ENCODE assay signal across 28 cellular contexts in genomic region chr11:27477831-27478230, GRCh38.
"Had no signal": no experiment of that assay in that cellular context is flagged by ENCODE, and none has a peak within 500 bp of the region (broad histone marks: within the 10 kb centered on the region; RNA-seq: fewer than 3 reads in every experiment).

No MANE protein-coding gene starts in this region.

- H3K4me3 ChIP-seq: ovary, psoas muscle, right lobe of liver, sigmoid colon, stomach, thoracic aorta, thyroid gland, tibial nerve, upper lobe of left lung, vagina had no signal

- H3K36me3 Mint-ChIP-seq: naive thymus-derived CD8-positive, alpha-beta T cell; natural killer cell treated with Interleukin-12 subunit alpha and Interleukin-12 subunit beta and Interleukin-15 and Interleukin-18, amount 100 ng/mL, for 72 hours; stimulated activated effector memory CD8-positive, alpha-beta T cell treated with anti-CD3 and anti-CD28 coated beads, Interleukin-12 subunit alpha, Interleukin-12 subunit beta, amount 100 ng/mL, for 72 hours had no signal

- H3K4me3 Mint-ChIP-seq: naive thymus-derived CD8-positive, alpha-beta T cell; natural killer cell treated with Interleukin-12 subunit alpha and Interleukin-12 subunit beta and Interleukin-15 and Interleukin-18, amount 100 ng/mL, for 72 hours; nephron progenitor cell; neural crest cell; stimulated activated effector memory CD8-positive, alpha-beta T cell treated with anti-CD3 and anti-CD28 coated beads, Interleukin-12 subunit alpha, Interleukin-12 subunit beta, amount 100 ng/mL, for 72 hours; stimulated activated naive B cell treated with anti-CD40 and anti-IgM and Interleukin-4, amounts not matched to agents 10 μg/mL and 1 μg/mL and 100 μg/mL, for 72 hours; stimulated activated naive CD8-positive, alpha-beta T cell treated with anti-CD3 and anti-CD28 coated beads, Interleukin-15, Interleukin-2, amounts not matched to agents 100 ng/mL and 50 ng/mL, for 24 hours had no signal

- H3K27ac ChIP-seq: ovary, parathyroid adenoma, psoas muscle, right lobe of liver, sigmoid colon, stomach, thoracic aorta, thyroid gland, tibial nerve, upper lobe of left lung, vagina had no signal

- H3K36me3 ChIP-seq: ovary, right lobe of liver, sigmoid colon, stomach, thoracic aorta, thyroid gland, tibial nerve, upper lobe of left lung, vagina had no signal

- H3K9me3 Mint-ChIP-seq: naive thymus-derived CD8-positive, alpha-beta T cell; natural killer cell treated with Interleukin-12 subunit alpha and Interleukin-12 subunit beta and Interleukin-15 and Interleukin-18, amount 100 ng/mL, for 72 hours; neural crest cell; stimulated activated effector memory CD8-positive, alpha-beta T cell treated with anti-CD3 and anti-CD28 coated beads, Interleukin-12 subunit alpha, Interleukin-12 subunit beta, amount 100 ng/mL, for 72 hours; stimulated activated naive B cell treated with anti-CD40 and anti-IgM and Interleukin-4, amounts not matched to agents 10 μg/mL and 1 μg/mL and 100 μg/mL, for 72 hours; stimulated activated naive CD8-positive, alpha-beta T cell treated with anti-CD3 and anti-CD28 coated beads, Interleukin-15, Interleukin-2, amounts not matched to agents 100 ng/mL and 50 ng/mL, for 24 hours had no signal

- H3K27me3 ChIP-seq: ovary, right lobe of liver, sigmoid colon, stomach, thyroid gland, tibial nerve, upper lobe of left lung, vagina had no signal

- H3K27ac Mint-ChIP-seq: naive thymus-derived CD8-positive, alpha-beta T cell; natural killer cell treated with Interleukin-12 subunit alpha and Interleukin-12 subunit beta and Interleukin-15 and Interleukin-18, amount 100 ng/mL, for 72 hours; nephron progenitor cell; progenitor cell of endocrine pancreas; stimulated activated effector memory CD8-positive, alpha-beta T cell treated with anti-CD3 and anti-CD28 coated beads, Interleukin-12 subunit alpha, Interleukin-12 subunit beta, amount 100 ng/mL, for 72 hours; stimulated activated naive B cell treated with anti-CD40 and anti-IgM and Interleukin-4, amounts not matched to agents 10 μg/mL and 1 μg/mL and 100 μg/mL, for 72 hours; stimulated activated naive CD8-positive, alpha-beta T cell treated with anti-CD3 and anti-CD28 coated beads, Interleukin-15, Interleukin-2, amounts not matched to agents 100 ng/mL and 50 ng/mL, for 24 hours had no signal

- ATAC-seq: naive thymus-derived CD8-positive, alpha-beta T cell; natural killer cell treated with Interleukin-12 subunit alpha and Interleukin-12 subunit beta and Interleukin-15 and Interleukin-18, amount 100 ng/mL, for 72 hours; psoas muscle; right lobe of liver; stimulated activated effector memory CD8-positive, alpha-beta T cell treated with anti-CD3 and anti-CD28 coated beads, Interleukin-12 subunit alpha, Interleukin-12 subunit beta, amount 100 ng/mL, for 72 hours; stimulated activated naive B cell treated with anti-CD40 and anti-IgM and Interleukin-4, amounts not matched to agents 10 μg/mL and 1 μg/mL and 100 μg/mL, for 72 hours had no signal

- DNase-seq: naive thymus-derived CD8-positive, alpha-beta T cell; nephron progenitor cell; occipital lobe; ovary; posterior cingulate gyrus; psoas muscle; right lobe of liver; sigmoid colon; small intestine; stimulated activated CD4-positive, alpha-beta T cell treated with anti-CD3 and anti-CD28 coated beads, Interleukin-15, amount 100 ng/mL, for 24 hours; stimulated activated CD4-positive, alpha-beta T cell treated with anti-CD3 and anti-CD28 coated beads, Interleukin-2, amount 100 ng/mL, for 24 hours; stimulated activated CD4-positive, alpha-beta T cell treated with anti-CD3 and anti-CD28 coated beads, Interleukin-2, amount 100 ng/mL, for 48 hours; stimulated activated CD4-positive, alpha-beta T cell treated with anti-CD3 and anti-CD28 coated beads, Interleukin-4, amount 100 ng/mL, for 24 hours; stimulated activated naive B cell treated with anti-CD40 and anti-IgM and Interleukin-4, amounts not matched to agents 10 μg/mL and 1 μg/mL and 100 μg/mL, for 72 hours; stimulated activated naive CD4-positive, alpha-beta T cell treated with Interleukin-2 at 50 U/mL for 16 hours; stomach; thyroid gland; trophoblast cell; upper lobe of left lung had no signal

- H3K27me3 Mint-ChIP-seq: progenitor cell of endocrine pancreas; stimulated activated naive B cell treated with anti-CD40 and anti-IgM and Interleukin-4, amounts not matched to agents 10 μg/mL and 1 μg/mL and 100 μg/mL, for 72 hours had no signal

- H3K4me1 ChIP-seq: parathyroid adenoma, psoas muscle, thyroid gland, upper lobe of left lung had no signal

- H3K9me3 ChIP-seq: ovary, psoas muscle, right lobe of liver, sigmoid colon, stomach, thoracic aorta, thyroid gland, tibial nerve, upper lobe of left lung, vagina had no signal
